In the genomic region with DNA sequence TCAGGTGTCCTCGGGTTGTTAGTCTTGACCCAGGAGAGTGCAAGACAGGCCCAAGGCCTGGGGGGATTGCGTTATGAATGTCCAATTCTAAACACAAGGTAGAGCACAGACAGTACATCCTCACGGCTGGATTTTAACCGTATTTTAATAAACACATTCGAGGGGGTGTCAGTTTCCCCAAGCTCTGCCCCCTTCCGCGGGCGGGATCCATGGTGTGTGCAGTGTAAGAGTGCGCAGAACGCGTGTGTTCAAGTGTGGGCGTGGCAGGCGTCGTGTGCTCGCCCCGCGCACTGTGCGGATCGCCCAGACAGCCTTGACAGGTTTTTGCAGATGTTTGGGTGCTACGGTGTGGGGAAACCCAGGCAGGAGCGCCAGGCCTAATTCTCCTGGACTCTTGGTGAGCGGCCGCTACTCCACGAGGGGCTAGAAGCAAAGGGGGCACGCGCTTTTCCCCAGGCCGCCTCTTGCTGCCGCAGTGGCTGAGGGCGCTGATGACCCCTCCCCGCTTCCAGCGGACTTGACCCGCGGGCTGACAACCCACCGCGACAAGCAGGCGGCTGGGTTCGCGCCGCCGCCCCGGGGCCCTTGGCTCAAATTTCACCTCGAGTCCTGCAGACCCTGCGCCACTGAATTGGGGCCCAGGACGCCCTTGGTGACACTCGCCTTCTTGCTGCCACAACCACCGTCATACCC, we compare ENCODE assay signal across 20 cellular contexts. TPM values are rescaled to one million over a fixed set of nuclear protein-coding genes. Genes with fewer than 3 reads are reported as not detected.
A peak's percentile ranks its signal among the peaks of the same experiment; 100 is the strongest.
DNase-seq lines count a peak whose midpoint lies in the region; ATAC-seq and TF ChIP-seq lines count a peak whose summit lies in the region.
"Had no signal": no experiment of that assay in that cellular context is flagged by ENCODE, and none has a peak within 500 bp of the region (broad histone marks: within the 10 kb centered on the region; RNA-seq: fewer than 3 reads in every experiment).

No MANE protein-coding gene starts in this region.

- peaks cover 9% of the 10 kb centered on the region for H3K36me3 Mint-ChIP-seq in stimulated activated naive CD8-positive, alpha-beta T cell treated with anti-CD3 and anti-CD28 coated beads, Interleukin-15, Interleukin-2, amounts not matched to agents 100 ng/mL and 50 ng/mL, for 24 hours (ENCODE audit: low read depth)
- peaks cover 0 to 5% (median 0%) of the 10 kb centered on the region in 5 donors for H3K36me3 Mint-ChIP-seq in naive thymus-derived CD4-positive, alpha-beta T cell

- CTCF ChIA-PET in naive thymus-derived CD4-positive, alpha-beta T cell (lab: Charles Lee), result no interaction called here

- H3K4me1 Mint-ChIP-seq in stimulated activated naive CD8-positive, alpha-beta T cell treated with anti-CD3 and anti-CD28 coated beads, Interleukin-15, Interleukin-2, amounts not matched to agents 100 ng/mL and 50 ng/mL, for 24 hours (ENCODE audit: low read depth), result peaks cover 31% of the 10 kb centered on the region
- H3K4me1 Mint-ChIP-seq in naive thymus-derived CD4-positive, alpha-beta T cell, result peaks cover 15 to 48% (median 32%) of the 10 kb centered on the region in 7 donors

- no peak for TF ChIP-seq POLR2A in GM18505 (IDR thresholded peaks at IDR 0.05; ENCODE audit: borderline replicate concordance, extremely low read depth, insufficient read depth, insufficient read length)

- no peaks in the 10 kb centered on the region for H3K36me3 ChIP-seq in naive thymus-derived CD4-positive, alpha-beta T cell (ENCODE audit: control insufficient read depth in 2 of 3, insufficient read depth in 3 of 3, low read length in 3 of 3)
- H3K36me3 ChIP-seq: neutrophil, sigmoid colon had no signal

- no peak for TF ChIP-seq CTCF in coronary artery (IDR thresholded peaks at IDR 0.05)

- H3K9me3 Mint-ChIP-seq in stimulated activated naive CD8-positive, alpha-beta T cell treated with anti-CD3 and anti-CD28 coated beads, Interleukin-15, Interleukin-2, amounts not matched to agents 100 ng/mL and 50 ng/mL, for 24 hours, result peaks cover 9% of the 10 kb centered on the region
- H3K9me3 Mint-ChIP-seq in naive thymus-derived CD4-positive, alpha-beta T cell, result peaks cover 0 to 24% (median 5%) of the 10 kb centered on the region in 11 donors

- POLR2A ChIA-PET in naive thymus-derived CD4-positive, alpha-beta T cell (lab: Charles Lee), result no interaction called here

- no peaks in the 10 kb centered on the region for H3K9me3 ChIP-seq in naive thymus-derived CD4-positive, alpha-beta T cell (ENCODE audit: control insufficient read depth in 2 of 3, low read length in 3 of 3)
- H3K9me3 ChIP-seq: sigmoid colon had no signal

- intact Hi-C loops in naive thymus-derived CD4-positive, alpha-beta T cell (cut with micrococcal nuclease), result no loop called here

- no peak overlapping the region for H3K27ac ChIP-seq in coronary artery
- H3K27ac ChIP-seq in naive thymus-derived CD4-positive, alpha-beta T cell (ENCODE audit: low read depth, low read length), result no peak overlapping the region
- H3K27ac ChIP-seq: neutrophil, sigmoid colon had no signal

- H3K4me3 Mint-ChIP-seq in stimulated activated naive CD8-positive, alpha-beta T cell treated with anti-CD3 and anti-CD28 coated beads, Interleukin-15, Interleukin-2, amounts not matched to agents 100 ng/mL and 50 ng/mL, for 24 hours, result peak overlapping the region; percentile 30
- peak overlapping the region; percentile 13 to 78 (median 52) for H3K4me3 Mint-ChIP-seq in naive thymus-derived CD4-positive, alpha-beta T cell

- peaks cover 83% of the 10 kb centered on the region for H3K27me3 Mint-ChIP-seq in stimulated activated naive CD8-positive, alpha-beta T cell treated with anti-CD3 and anti-CD28 coated beads, Interleukin-15, Interleukin-2, amounts not matched to agents 100 ng/mL and 50 ng/mL, for 24 hours
- H3K27me3 Mint-ChIP-seq in naive thymus-derived CD4-positive, alpha-beta T cell, result peaks cover 73 to 91% (median 77%) of the 10 kb centered on the region in 5 donors

- no peak for DNase-seq in stimulated activated naive CD8-positive, alpha-beta T cell treated with anti-CD3 and anti-CD28 coated beads, Interleukin-15, Interleukin-2, amounts not matched to agents 100 U/mL and 50 U/mL, for 24 hours
- no peak for DNase-seq in coronary artery (ENCODE audit: low spot score)
- DNase-seq in naive thymus-derived CD4-positive, alpha-beta T cell, result no peak
- no peak for DNase-seq in SKM-1 (lab: John Stamatoyannopoulos, UW; ENCODE audit: unreplicated experiment)
- no peak for DNase-seq in germinal center (ENCODE audit: low spot score)
- DNase-seq in NCI-H146 treated with DMSO at 0.1 percent for 48 hours (lab: John Stamatoyannopoulos, UW; ENCODE audit: unreplicated experiment), result no peak
- DNase-seq: activated T-cell treated with anti-CD3 and anti-CD28 coated beads, Interleukin-2, amount 50 U/mL, for 1 hour; aorta; dermis blood vessel endothelial cell; GF-D8; NCI-H187 treated with DMSO at 0.1 percent for 48 hours; NCI-H524 treated with DMSO at 0.1 percent for 48 hours; sigmoid colon; stimulated activated CD4-positive, alpha-beta T cell treated with anti-CD3 and anti-CD28 coated beads, Interleukin-4, amount 100 ng/mL, for 24 hours had no signal

- peaks cover 0 to 4% of the 10 kb centered on the region in 2 donors for H3K4me1 ChIP-seq in naive thymus-derived CD4-positive, alpha-beta T cell (ENCODE audit: control insufficient read depth in 2 of 2, insufficient read depth in 2 of 2, low read length in 2 of 2)

- ATAC-seq in stimulated activated naive CD8-positive, alpha-beta T cell treated with anti-CD3 and anti-CD28 coated beads, Interleukin-15, Interleukin-2, amounts not matched to agents 100 U/mL and 50 U/mL, for 24 hours, result no peak
- ATAC-seq in naive thymus-derived CD4-positive, alpha-beta T cell, result no peak
- no peak for ATAC-seq in GM18505 (IDR thresholded peaks at IDR 0.05; ENCODE audit: unreplicated experiment)

- H3K27ac Mint-ChIP-seq in stimulated activated naive CD8-positive, alpha-beta T cell treated with anti-CD3 and anti-CD28 coated beads, Interleukin-15, Interleukin-2, amounts not matched to agents 100 ng/mL and 50 ng/mL, for 24 hours, result no peak overlapping the region
- peak overlapping the region in 1 of 9 donors; percentile 63 for H3K27ac Mint-ChIP-seq in naive thymus-derived CD4-positive, alpha-beta T cell

- peaks cover 7 to 48% of the 10 kb centered on the region in 2 donors for H3K27me3 ChIP-seq in naive thymus-derived CD4-positive, alpha-beta T cell (ENCODE audit: control insufficient read depth in 2 of 2, insufficient read depth in 2 of 2, low read length in 2 of 2)

- H3K4me3 ChIP-seq in coronary artery, result peak overlapping the region; percentile 22
- H3K4me3 ChIP-seq in naive thymus-derived CD4-positive, alpha-beta T cell (ENCODE audit: low read length), result no peak overlapping the region

RNA-seq across cellular contexts. Expression of a gene that starts 6.0 kb away (rescaled TPM):
- not detected for total RNA-seq in naive thymus-derived CD4-positive, alpha-beta T cell
- polyA plus RNA-seq in naive thymus-derived CD4-positive, alpha-beta T cell, result not detected
- total RNA-seq: dermis blood vessel endothelial cell, fibroblast of lung, M059J, sigmoid colon, ureter had no signal
- polyA plus RNA-seq: aorta, fibroblast of lung, sigmoid colon had no signal
